In the genomic region with DNA sequence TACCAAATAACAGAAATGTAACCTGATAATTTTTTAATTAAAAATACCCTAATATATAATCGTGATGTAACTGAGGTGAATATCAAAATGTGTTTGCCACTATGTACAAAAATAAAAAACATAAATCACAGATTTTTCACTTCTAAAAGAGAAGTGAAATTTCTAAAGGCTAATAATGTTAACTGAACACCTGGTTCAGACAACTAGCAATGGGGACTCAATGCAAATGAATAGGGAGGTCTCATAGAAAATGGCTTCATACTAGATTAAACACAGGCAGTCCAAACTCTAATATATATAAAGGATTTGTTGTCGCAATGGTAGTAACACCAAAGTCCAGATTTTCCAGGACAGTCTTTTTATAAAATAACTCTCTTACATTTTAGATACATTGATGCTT, we compare ENCODE assay signal across 23 cellular contexts.
DNase-seq lines count a peak whose midpoint lies in the region; ATAC-seq and TF ChIP-seq lines count a peak whose summit lies in the region.
"Had no signal": no experiment of that assay in that cellular context is flagged by ENCODE, and none has a peak within 500 bp of the region (broad histone marks: within the 10 kb centered on the region; RNA-seq: fewer than 3 reads in every experiment).

No MANE protein-coding gene starts in this region.

- TF ChIP-seq CTCF in A673 (conservative IDR thresholded peaks at IDR 0.05; ENCODE audit: low read depth, low read length), result no peak

- no peak overlapping the region for H3K4me3 ChIP-seq in A673 (ENCODE audit: low read depth, low read length, poor library complexity, severe bottlenecking)
- H3K4me3 ChIP-seq: mucosa of descending colon, stomach, tibial artery had no signal

- no peaks in the 10 kb centered on the region for H3K36me3 Mint-ChIP-seq in activated CD4-positive, alpha-beta T cell treated with anti-CD3 and anti-CD28 coated beads for 36 hours (ENCODE audit: low read depth)
- H3K36me3 Mint-ChIP-seq: CD14-positive monocyte had no signal

- POLR2A ChIA-PET in A673 (lab: Charles Lee; ENCODE audit: low non-redundant PET), result no interaction called here
- POLR2A ChIA-PET in activated CD4-positive, alpha-beta T cell treated with anti-CD3 and anti-CD28 coated beads for 36 hours (lab: Charles Lee), result no interaction called here

- H3K27ac Mint-ChIP-seq in activated CD4-positive, alpha-beta T cell treated with anti-CD3 and anti-CD28 coated beads for 36 hours, result no peak overlapping the region
- H3K27ac Mint-ChIP-seq: activated CD4-positive, alpha-beta memory T cell treated with anti-CD3 and anti-CD28 coated beads, Interleukin-2, amount 10 ng/mL, durations not matched to agents 7 days and 5 days; activated naive CD8-positive, alpha-beta T cell treated with anti-CD3 and anti-CD28 coated beads, Interleukin-2, amount 10 ng/mL, durations not matched to agents 7 days and 5 days; CD14-positive monocyte had no signal

- H3K4me1 ChIP-seq in A673 (ENCODE audit: insufficient read depth, low read length, poor library complexity, severe bottlenecking), result no peaks in the 10 kb centered on the region
- H3K4me1 ChIP-seq: parathyroid adenoma, stomach, tibial artery had no signal

- ATAC-seq in GM19324 (IDR thresholded peaks at IDR 0.05; ENCODE audit: low FRiP score, unreplicated experiment) (peak; percentile 70), GM21786 (IDR thresholded peaks at IDR 0.05; ENCODE audit: unreplicated experiment) (peak; percentile 56), HG03039 (IDR thresholded peaks at IDR 0.05; ENCODE audit: unreplicated experiment) (peak; percentile 51)
- no peak for ATAC-seq in activated CD4-positive, alpha-beta T cell treated with anti-CD3 and anti-CD28 coated beads for 36 hours
- ATAC-seq: mucosa of descending colon, sciatic nerve had no signal

- intact Hi-C loops in A673 (cut with micrococcal nuclease; ENCODE audit: unreplicated experiment), result no loop called here
- intact Hi-C loops in activated CD4-positive, alpha-beta T cell treated with anti-CD3 and anti-CD28 coated beads for 36 hours (cut with DNase I, micrococcal nuclease), result no loop called here
- intact Hi-C loops in cardiac septum (cut with DNase I), result no loop called here

- H3K9me3 Mint-ChIP-seq in activated CD4-positive, alpha-beta T cell treated with anti-CD3 and anti-CD28 coated beads for 36 hours (ENCODE audit: low read depth), result peaks cover 7% of the 10 kb centered on the region
- H3K9me3 Mint-ChIP-seq: central memory CD8-positive, alpha-beta T cell had no signal

- DNase-seq in A673 (ENCODE audit: low spot score) (no peak), EL (no peak), cardiac septum (ENCODE audit: low spot score) (no peak)
- DNase-seq in activated CD4-positive, alpha-beta T cell treated with anti-CD3 and anti-CD28 coated beads for 36 hours, result no peak
- DNase-seq: activated CD4-positive, alpha-beta memory T cell treated with anti-CD3 and anti-CD28 coated beads, Interleukin-2, amount 10 ng/mL, durations not matched to agents 7 days and 5 days; activated effector memory CD4-positive, alpha-beta T cell treated with anti-CD3 and anti-CD28 coated beads, Interleukin-2, amount 50 U/mL, for 16 hours; activated naive CD8-positive, alpha-beta T cell treated with anti-CD3 and anti-CD28 coated beads, Interleukin-2, amount 10 ng/mL, durations not matched to agents 7 days and 5 days; activated T-cell treated with anti-CD3 and anti-CD28 coated beads for 4 hours; mucosa of descending colon; NCI-H1694; NCI-H510A; NK-92 treated with Interleukin-12 subunit alpha and Interleukin-12 subunit beta, amount 100 ng/mL, for 24 hours; SHP77 treated with DMSO at 0.1 percent for 48 hours; stimulated activated CD4-positive, alpha-beta T cell treated with anti-CD3 and anti-CD28 coated beads, Interleukin-15, amount 100 ng/mL, for 24 hours; stomach; tibial artery had no signal

- H3K4me3 Mint-ChIP-seq in activated CD4-positive, alpha-beta T cell treated with anti-CD3 and anti-CD28 coated beads for 36 hours, result no peak overlapping the region
- H3K4me3 Mint-ChIP-seq: activated CD4-positive, alpha-beta memory T cell treated with anti-CD3 and anti-CD28 coated beads, Interleukin-2, amount 10 ng/mL, durations not matched to agents 7 days and 5 days; activated naive CD8-positive, alpha-beta T cell treated with anti-CD3 and anti-CD28 coated beads, Interleukin-2, amount 10 ng/mL, durations not matched to agents 7 days and 5 days; CD14-positive monocyte; central memory CD8-positive, alpha-beta T cell had no signal

- H3K27me3 Mint-ChIP-seq in activated CD4-positive, alpha-beta T cell treated with anti-CD3 and anti-CD28 coated beads for 36 hours, result peaks cover 2% of the 10 kb centered on the region

- no peaks in the 10 kb centered on the region for H3K9me3 ChIP-seq in A673 (ENCODE audit: low read depth, low read length, poor library complexity, severe bottlenecking)
- H3K9me3 ChIP-seq: mucosa of descending colon, stomach, tibial artery had no signal

- H3K36me3 ChIP-seq in A673 (ENCODE audit: insufficient read depth, low read length, poor library complexity, severe bottlenecking), result no peaks in the 10 kb centered on the region
- H3K36me3 ChIP-seq: stomach, tibial artery had no signal

- H3K27ac ChIP-seq in A673 (ENCODE audit: low read depth, low read length, poor library complexity, severe bottlenecking), result no peak overlapping the region
- H3K27ac ChIP-seq: parathyroid adenoma, stomach, tibial artery had no signal

- H3K4me1 Mint-ChIP-seq in activated CD4-positive, alpha-beta T cell treated with anti-CD3 and anti-CD28 coated beads for 36 hours, result peaks cover 29% of the 10 kb centered on the region
- H3K4me1 Mint-ChIP-seq: CD14-positive monocyte had no signal

- no peaks in the 10 kb centered on the region for H3K27me3 ChIP-seq in A673 (replicated peaks; ENCODE audit: insufficient read depth, low read depth, low read length, poor library complexity)
- H3K27me3 ChIP-seq: stomach, tibial artery had no signal

- BruUV-seq in A673 (replicated peaks; lab: Mats Ljungman, UMichigan), result no TSS peak

- CTCF ChIA-PET in A673 (lab: Charles Lee), result no interaction called here
- CTCF ChIA-PET in activated CD4-positive, alpha-beta T cell treated with anti-CD3 and anti-CD28 coated beads for 36 hours (lab: Charles Lee), result no interaction called here
